ENCODE assay signal across 2 cellular contexts in genomic region chr2:73897240-73897583, GRCh38.
TF ChIP-seq lines count a peak whose summit lies in the region.

No MANE protein-coding gene starts in this region.

TF ChIP-seq in HepG2, 621 proteins besides CTCF, POLR2A, EP300 and RAD21:
- peak; percentile 35 for TF ChIP-seq XRCC5 (optimal IDR thresholded peaks at IDR 0.05; ENCODE audit: low read length)
- TF ChIP-seq NKX3-1 (CRISPR knock-in tag; IDR thresholded peaks at IDR 0.05) = no peak

TF ChIP-seq in K562, 482 proteins besides CTCF, POLR2A, EP300 and RAD21:
- TF ChIP-seq ZNF318 (IDR thresholded peaks at IDR 0.05; ENCODE audit: borderline replicate concordance in 1 of 2, low read depth in 1 of 2) = no peak
